ENCODE assay signal across 28 cellular contexts in genomic region chr16:64321881-64322280, GRCh38.
"Had no signal": no experiment of that assay in that cellular context is flagged by ENCODE, and none has a peak within 500 bp of the region (broad histone marks: within the 10 kb centered on the region; RNA-seq: fewer than 3 reads in every experiment).

No MANE protein-coding gene starts in this region.

- H3K4me1 ChIP-seq: neural progenitor cell, parathyroid adenoma, psoas muscle, right lobe of liver, sigmoid colon, stomach, thyroid gland, tibial nerve, upper lobe of left lung, vagina had no signal

- ATAC-seq: psoas muscle; right cardiac atrium; right lobe of liver; stimulated activated effector memory CD8-positive, alpha-beta T cell treated with anti-CD3 and anti-CD28 coated beads, Interleukin-12 subunit alpha, Interleukin-12 subunit beta, amount 100 ng/mL, for 72 hours; stimulated activated naive B cell treated with anti-CD40 and anti-IgM and Interleukin-4, amounts not matched to agents 10 μg/mL and 1 μg/mL and 100 μg/mL, for 72 hours had no signal

- H3K4me3 Mint-ChIP-seq: nephron; neural progenitor cell; stimulated activated effector memory CD8-positive, alpha-beta T cell treated with anti-CD3 and anti-CD28 coated beads, Interleukin-12 subunit alpha, Interleukin-12 subunit beta, amount 100 ng/mL, for 72 hours; stimulated activated naive B cell treated with anti-CD40 and anti-IgM and Interleukin-4, amounts not matched to agents 10 μg/mL and 1 μg/mL and 100 μg/mL, for 72 hours; stimulated activated naive CD8-positive, alpha-beta T cell treated with anti-CD3 and anti-CD28 coated beads, Interleukin-15, Interleukin-2, amounts not matched to agents 100 ng/mL and 50 ng/mL, for 24 hours had no signal

- H3K4me2 ChIP-seq: neural progenitor cell had no signal

- H3K9ac ChIP-seq: neural progenitor cell, parathyroid adenoma had no signal

- H3K27ac ChIP-seq: neural progenitor cell, ovary, parathyroid adenoma, psoas muscle, right lobe of liver, sigmoid colon, stomach, thoracic aorta, thyroid gland, tibial nerve, upper lobe of left lung, vagina had no signal

- H3K36me3 Mint-ChIP-seq: neural progenitor cell; stimulated activated effector memory CD8-positive, alpha-beta T cell treated with anti-CD3 and anti-CD28 coated beads, Interleukin-12 subunit alpha, Interleukin-12 subunit beta, amount 100 ng/mL, for 72 hours; stimulated activated naive B cell treated with anti-CD40 and anti-IgM and Interleukin-4, amounts not matched to agents 10 μg/mL and 1 μg/mL and 100 μg/mL, for 72 hours had no signal

- H3K4me3 ChIP-seq: neural progenitor cell, ovary, psoas muscle, right lobe of liver, sigmoid colon, stomach, thoracic aorta, thyroid gland, tibial nerve, upper lobe of left lung, vagina had no signal

- H3K9me3 Mint-ChIP-seq: nephron, neural progenitor cell had no signal

- H3K27ac Mint-ChIP-seq: nephron; neural progenitor cell; progenitor cell of endocrine pancreas; stimulated activated effector memory CD8-positive, alpha-beta T cell treated with anti-CD3 and anti-CD28 coated beads, Interleukin-12 subunit alpha, Interleukin-12 subunit beta, amount 100 ng/mL, for 72 hours; stimulated activated naive B cell treated with anti-CD40 and anti-IgM and Interleukin-4, amounts not matched to agents 10 μg/mL and 1 μg/mL and 100 μg/mL, for 72 hours; stimulated activated naive CD8-positive, alpha-beta T cell treated with anti-CD3 and anti-CD28 coated beads, Interleukin-15, Interleukin-2, amounts not matched to agents 100 ng/mL and 50 ng/mL, for 24 hours had no signal

- H3K9me3 ChIP-seq: ovary, psoas muscle, right lobe of liver, sigmoid colon, stomach, thoracic aorta, thyroid gland, tibial nerve, upper lobe of left lung, vagina had no signal

- H3K36me3 ChIP-seq: neural progenitor cell, ovary, right lobe of liver, sigmoid colon, stomach, thoracic aorta, thyroid gland, tibial nerve, upper lobe of left lung, vagina had no signal

- FAIRE-seq: small intestine, urothelium cell line had no signal

- H3K27me3 Mint-ChIP-seq: stimulated activated naive B cell treated with anti-CD40 and anti-IgM and Interleukin-4, amounts not matched to agents 10 μg/mL and 1 μg/mL and 100 μg/mL, for 72 hours; stimulated activated naive CD8-positive, alpha-beta T cell treated with anti-CD3 and anti-CD28 coated beads, Interleukin-15, Interleukin-2, amounts not matched to agents 100 ng/mL and 50 ng/mL, for 24 hours had no signal

- H3K4me1 Mint-ChIP-seq: nephron; neural progenitor cell; stimulated activated effector memory CD8-positive, alpha-beta T cell treated with anti-CD3 and anti-CD28 coated beads, Interleukin-12 subunit alpha, Interleukin-12 subunit beta, amount 100 ng/mL, for 72 hours; stimulated activated naive B cell treated with anti-CD40 and anti-IgM and Interleukin-4, amounts not matched to agents 10 μg/mL and 1 μg/mL and 100 μg/mL, for 72 hours had no signal

- H3K27me3 ChIP-seq: neural progenitor cell, ovary, right lobe of liver, sigmoid colon, stomach, thyroid gland, tibial nerve, upper lobe of left lung, vagina had no signal

- H2AFZ ChIP-seq: neural progenitor cell, parathyroid adenoma had no signal

- DNase-seq: occipital lobe; ovary; posterior cingulate gyrus; psoas muscle; right cardiac atrium; right lobe of liver; sigmoid colon; small intestine; stimulated activated CD4-positive, alpha-beta T cell treated with anti-CD3 and anti-CD28 coated beads, Interleukin-15, amount 100 ng/mL, for 24 hours; stimulated activated CD4-positive, alpha-beta T cell treated with anti-CD3 and anti-CD28 coated beads, Interleukin-2, amount 100 ng/mL, for 24 hours; stimulated activated CD4-positive, alpha-beta T cell treated with anti-CD3 and anti-CD28 coated beads, Interleukin-2, amount 100 ng/mL, for 48 hours; stimulated activated CD4-positive, alpha-beta T cell treated with anti-CD3 and anti-CD28 coated beads, Interleukin-4, amount 100 ng/mL, for 24 hours; stimulated activated naive B cell treated with anti-CD40 and anti-IgM and Interleukin-4, amounts not matched to agents 10 μg/mL and 1 μg/mL and 100 μg/mL, for 72 hours; stimulated activated naive CD4-positive, alpha-beta T cell treated with Interleukin-2 at 50 U/mL for 16 hours; stomach; thyroid gland; trophoblast cell; upper lobe of left lung had no signal

- H3K79me2 ChIP-seq: parathyroid adenoma had no signal
